ENCODE assay signal across 27 cellular contexts in genomic region chr11:110518809-110519514, GRCh38.
DNase-seq lines count a peak whose midpoint lies in the region; ATAC-seq and TF ChIP-seq lines count a peak whose summit lies in the region.
"Had no signal": no experiment of that assay in that cellular context is flagged by ENCODE, and none has a peak within 500 bp of the region (broad histone marks: within the 10 kb centered on the region; RNA-seq: fewer than 3 reads in every experiment).

No MANE protein-coding gene starts in this region.

- ATAC-seq in gastrocnemius medialis (peak; percentile 65), GM18868 (IDR thresholded peaks at IDR 0.05; ENCODE audit: unreplicated experiment) (no peak)
- ATAC-seq: foreskin keratinocyte; natural killer cell; stimulated activated effector memory CD8-positive, alpha-beta T cell treated with anti-CD3 and anti-CD28 coated beads, Interleukin-12 subunit alpha, Interleukin-12 subunit beta, amount 100 ng/mL, for 72 hours had no signal

- CTCF ChIA-PET in BJ (lab: Yijun Ruan, JAX) = no interaction called here

- in situ Hi-C loops in gastrocnemius medialis (cut with MboI; ENCODE audit: low sequenced_read_pairs in 4 of 4) = no loop called here

- no peaks in the 10 kb centered on the region; the same call in 1 of the 2 replicates for H3K27me3 Mint-ChIP-seq in HFFc6 (ENCODE audit: insufficient read depth)
- H3K27me3 Mint-ChIP-seq: activated CD4-positive, alpha-beta T cell treated with anti-CD3 and anti-CD28 coated beads, Interleukin-2, amount 10 ng/mL, durations not matched to agents 24 days and 14 days; activated naive CD4-positive, alpha-beta T cell treated with anti-CD3 and anti-CD28 coated beads, Interleukin-2, amount 50 U/mL, for 24 hours; central memory CD8-positive, alpha-beta T cell had no signal

- peak overlapping the region in 1 of 4 donors; percentile 44 for H3K27ac ChIP-seq in gastrocnemius medialis
- H3K27ac ChIP-seq: ascending aorta, foreskin keratinocyte, HL-60, left ventricle myocardium inferior, SK-N-MC, spleen had no signal

- DNase-seq in BJ (ENCODE audit: low read depth) (peak; percentile 42), HFFc6 (peak; percentile 2), fibroblast of gingiva (ENCODE audit: low read depth) (peak; percentile 86), gastrocnemius medialis (no peak), NCI-H748 (lab: John Stamatoyannopoulos, UW; ENCODE audit: unreplicated experiment) (no peak)
- DNase-seq in activated CD4-positive, alpha-beta T cell treated with anti-CD3 and anti-CD28 coated beads for 4 hours = no peak
- DNase-seq: activated CD4-positive, alpha-beta T cell treated with anti-CD3 and anti-CD28 coated beads, Interleukin-2, amount 10 ng/mL, durations not matched to agents 24 days and 14 days; DMS53; foreskin keratinocyte; GF-D8; immature natural killer cell; left ventricle myocardium inferior; natural killer cell; NCI-H1092 treated with DMSO at 0.1 percent for 48 hours; NCI-H2029 treated with DMSO at 0.1 percent for 48 hours; NCI-H345; NCI-H82; spleen; stimulated activated CD4-positive, alpha-beta T cell treated with anti-CD3 and anti-CD28 coated beads, Interleukin-2, amount 100 ng/mL, for 48 hours had no signal

- H3K4me3 ChIP-seq in BJ (ENCODE audit: low read depth, low read length) (no peak overlapping the region), gastrocnemius medialis (no peak overlapping the region)
- H3K4me3 ChIP-seq: ascending aorta, left ventricle myocardium inferior, SK-N-MC, spleen had no signal

- no peaks in the 10 kb centered on the region for H3K9me3 Mint-ChIP-seq in HFFc6
- H3K9me3 Mint-ChIP-seq: central memory CD8-positive, alpha-beta T cell had no signal

- H3K36me3 Mint-ChIP-seq in HFFc6 (ENCODE audit: low read depth) = no peaks in the 10 kb centered on the region
- H3K36me3 Mint-ChIP-seq: activated naive CD4-positive, alpha-beta T cell treated with anti-CD3 and anti-CD28 coated beads, Interleukin-2, amount 50 U/mL, for 24 hours; immature natural killer cell; mesothelial cell of epicardium; natural killer cell; stimulated activated effector memory CD8-positive, alpha-beta T cell treated with anti-CD3 and anti-CD28 coated beads, Interleukin-12 subunit alpha, Interleukin-12 subunit beta, amount 100 ng/mL, for 72 hours had no signal

- POLR2A ChIA-PET in BJ (lab: Charles Lee) = no interaction called here

- H3K4me3 Mint-ChIP-seq in HFFc6 = no peak overlapping the region
- H3K4me3 Mint-ChIP-seq: activated CD4-positive, alpha-beta T cell treated with anti-CD3 and anti-CD28 coated beads, Interleukin-2, amount 10 ng/mL, durations not matched to agents 24 days and 14 days; activated naive CD4-positive, alpha-beta T cell treated with anti-CD3 and anti-CD28 coated beads, Interleukin-2, amount 50 U/mL, for 24 hours; central memory CD8-positive, alpha-beta T cell; immature natural killer cell; mesothelial cell of epicardium; natural killer cell; stimulated activated effector memory CD8-positive, alpha-beta T cell treated with anti-CD3 and anti-CD28 coated beads, Interleukin-12 subunit alpha, Interleukin-12 subunit beta, amount 100 ng/mL, for 72 hours had no signal

- no peak overlapping the region for H3K27ac Mint-ChIP-seq in HFFc6
- H3K27ac Mint-ChIP-seq: activated CD4-positive, alpha-beta T cell treated with anti-CD3 and anti-CD28 coated beads, Interleukin-2, amount 10 ng/mL, durations not matched to agents 24 days and 14 days; activated naive CD4-positive, alpha-beta T cell treated with anti-CD3 and anti-CD28 coated beads, Interleukin-2, amount 50 U/mL, for 24 hours; immature natural killer cell; mesothelial cell of epicardium; natural killer cell; stimulated activated effector memory CD8-positive, alpha-beta T cell treated with anti-CD3 and anti-CD28 coated beads, Interleukin-12 subunit alpha, Interleukin-12 subunit beta, amount 100 ng/mL, for 72 hours had no signal

- intact Hi-C loops in gastrocnemius medialis (cut with DNase I; ENCODE audit: low total_unique reads) = no loop called here

- H3K9me3 ChIP-seq in gastrocnemius medialis = no peaks in the 10 kb centered on the region

- H3K36me3 ChIP-seq in BJ (ENCODE audit: control insufficient read depth, insufficient read depth, low read length) (no peaks in the 10 kb centered on the region), gastrocnemius medialis (no peaks in the 10 kb centered on the region)
- H3K36me3 ChIP-seq: ascending aorta, left ventricle myocardium inferior, spleen had no signal

- H3K4me1 Mint-ChIP-seq in HFFc6 (ENCODE audit: low read depth) = peaks cover 7% of the 10 kb centered on the region

- TF ChIP-seq CTCF in BJ (IDR thresholded peaks at IDR 0.05; ENCODE audit: insufficient read depth, low read depth, low read length) (no peak), HFFc6 (IDR thresholded peaks at IDR 0.05) (no peak), gastrocnemius medialis (IDR thresholded peaks at IDR 0.05 in 4 of 5, conservative IDR thresholded peaks at IDR 0.05 in 1 of 5) (no peak)

- no peaks in the 10 kb centered on the region for H3K4me1 ChIP-seq in gastrocnemius medialis
- H3K4me1 ChIP-seq: ascending aorta, foreskin keratinocyte, left ventricle myocardium inferior had no signal

- H3K27me3 ChIP-seq in BJ (ENCODE audit: control insufficient read depth, insufficient read depth, low read length) (no peaks in the 10 kb centered on the region), gastrocnemius medialis (no peaks in the 10 kb centered on the region)
- H3K27me3 ChIP-seq: ascending aorta, foreskin keratinocyte, spleen had no signal

- no peak for TF ChIP-seq POLR2A in gastrocnemius medialis (IDR thresholded peaks at IDR 0.05)

Comparison
In these comparisons a context has a peak if more than half of its experiments do, and no peak if none do; other contexts are left out.
1. DNase-seq: peak in BJ (single experiment), HFFc6 (single experiment) and fibroblast of gingiva (single experiment); none in gastrocnemius medialis (0 of 2), NCI-H748 (single experiment) and activated CD4-positive, alpha-beta T cell treated with anti-CD3 and anti-CD28 coated beads for 4 hours (0 of 2).